In the genomic region with DNA sequence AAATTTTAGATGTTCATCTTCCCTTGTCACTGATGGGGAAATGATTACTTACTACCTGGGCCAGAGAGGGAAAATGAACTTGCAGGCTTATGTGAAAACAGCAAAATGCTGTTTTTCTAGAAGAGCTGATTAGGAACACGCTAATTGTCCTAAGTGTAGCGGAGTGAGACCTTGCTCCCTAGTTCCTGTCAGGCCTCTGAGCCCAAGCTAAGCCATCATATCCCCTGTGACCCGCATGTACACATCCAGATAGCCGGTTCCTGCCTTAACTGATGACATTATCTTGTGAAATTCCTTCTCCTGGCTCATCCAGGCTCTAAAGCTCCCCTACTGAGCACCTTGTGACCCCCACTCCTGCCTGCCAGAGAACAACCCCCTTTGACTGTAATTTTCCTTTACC, we compare ENCODE assay signal across 7 cellular contexts.
DNase-seq lines count a peak whose midpoint lies in the region; ATAC-seq and TF ChIP-seq lines count a peak whose summit lies in the region.
"Not testable (repeated sequence)": the region's sequence is repeated elsewhere in the genome, so short reads cannot be mapped to it uniquely, and the experiment has no call there.

No MANE protein-coding gene starts in this region.

- not testable (repeated sequence) for H3K27me3 ChIP-seq in OCI-LY1 (ENCODE audit: insufficient read depth, low read length)

- not testable (repeated sequence) for H3K4me3 ChIP-seq in OCI-LY1 (ENCODE audit: low read depth, low read length, poor library complexity, severe bottlenecking)

- not testable (repeated sequence) for H3K9me3 Mint-ChIP-seq in activated CD8-positive, alpha-beta memory T cell treated with anti-CD3 and anti-CD28 coated beads, Interleukin-2, amount 10 ng/mL, durations not matched to agents 7 days and 5 days (ENCODE audit: low read depth); endothelial cell (ENCODE audit: unreplicated experiment); progenitor cell of endocrine pancreas (ENCODE audit: low read depth)

- not testable (repeated sequence) for H3K9me2 ChIP-seq in OCI-LY1 (ENCODE audit: low read depth, low read length)

- DNase-seq in activated CD8-positive, alpha-beta memory T cell treated with anti-CD3 and anti-CD28 coated beads, Interleukin-2, amount 10 ng/mL, durations not matched to agents 7 days and 5 days; caudate nucleus (lab: John Stamatoyannopoulos, UW); endothelial cell (ENCODE audit: low spot score); progenitor cell of endocrine pancreas (ENCODE audit: low spot score, unreplicated experiment): not testable (repeated sequence)
- DNase-seq in medulla oblongata (ENCODE audit: extremely low spot score): peak; percentile 17

- peaks cover 28% of the 10 kb centered on the region for H3K4me1 ChIP-seq in OCI-LY1 (ENCODE audit: insufficient read depth, low read length, severe bottlenecking)

- not testable (repeated sequence) for H3K36me3 ChIP-seq in OCI-LY1 (ENCODE audit: insufficient read depth, low read length)

- not testable (repeated sequence) for H4K20me1 ChIP-seq in OCI-LY1 (ENCODE audit: insufficient read depth, low read length)

- H3K9me3 ChIP-seq in OCI-LY1 (ENCODE audit: low read length): not testable (repeated sequence)

- peak overlapping the region; percentile 51 for H3K27ac Mint-ChIP-seq in activated CD8-positive, alpha-beta memory T cell treated with anti-CD3 and anti-CD28 coated beads, Interleukin-2, amount 10 ng/mL, durations not matched to agents 7 days and 5 days
- H3K27ac Mint-ChIP-seq in endothelial cell (ENCODE audit: unreplicated experiment) (peak overlapping the region; percentile 21), progenitor cell of endocrine pancreas (peak overlapping the region; percentile 65)

- not testable (repeated sequence) for H3F3A ChIP-seq in OCI-LY1 (ENCODE audit: insufficient read depth, low read length)

- H3K36me3 Mint-ChIP-seq in activated CD8-positive, alpha-beta memory T cell treated with anti-CD3 and anti-CD28 coated beads, Interleukin-2, amount 10 ng/mL, durations not matched to agents 7 days and 5 days: peaks cover 19% of the 10 kb centered on the region
- H3K36me3 Mint-ChIP-seq in endothelial cell (ENCODE audit: low read depth, unreplicated experiment); progenitor cell of endocrine pancreas (ENCODE audit: insufficient read depth): not testable (repeated sequence)

- H2AFZ ChIP-seq in OCI-LY1 (ENCODE audit: low read length): not testable (repeated sequence)

- peaks cover 68% of the 10 kb centered on the region for H3K4me1 Mint-ChIP-seq in activated CD8-positive, alpha-beta memory T cell treated with anti-CD3 and anti-CD28 coated beads, Interleukin-2, amount 10 ng/mL, durations not matched to agents 7 days and 5 days
- H3K4me1 Mint-ChIP-seq in endothelial cell (ENCODE audit: unreplicated experiment): not testable (repeated sequence)
- H3K4me1 Mint-ChIP-seq in progenitor cell of endocrine pancreas (ENCODE audit: low read depth): peaks cover 18% of the 10 kb centered on the region

- ATAC-seq in activated CD8-positive, alpha-beta memory T cell treated with anti-CD3 and anti-CD28 coated beads, Interleukin-2, amount 10 ng/mL, durations not matched to agents 7 days and 5 days: not testable (repeated sequence)

- peak overlapping the region; percentile 51 for H3K27ac ChIP-seq in OCI-LY1 (ENCODE audit: low read depth, low read length, poor library complexity, severe bottlenecking)
- H3K27ac ChIP-seq in caudate nucleus (ENCODE audit: low read depth, low read length): peak overlapping the region; percentile 24
- peak overlapping the region; percentile 82 for H3K27ac ChIP-seq in temporal lobe (ENCODE audit: low read depth, low read length)

- H3K27me3 Mint-ChIP-seq in activated CD8-positive, alpha-beta memory T cell treated with anti-CD3 and anti-CD28 coated beads, Interleukin-2, amount 10 ng/mL, durations not matched to agents 7 days and 5 days; endothelial cell (ENCODE audit: unreplicated experiment); progenitor cell of endocrine pancreas: not testable (repeated sequence)

- CTCF ChIA-PET in activated CD8-positive, alpha-beta memory T cell treated with anti-CD3 and anti-CD28 coated beads, Interleukin-2, amount 10 ng/mL, durations not matched to agents 7 days and 5 days (lab: Charles Lee): interaction anchor here (2.5 kb wide), 1 partner anchor 83 kb away, joined by 11 read pairs; no protein-coding TSS in a partner anchor

- H3K9ac ChIP-seq in OCI-LY1 (ENCODE audit: low read length): not testable (repeated sequence)

- not testable (repeated sequence) for H3K79me2 ChIP-seq in OCI-LY1 (ENCODE audit: insufficient read depth, low read length)

- peak overlapping the region; percentile 47; the same call in 1 of the 2 replicates for H3K4me2 ChIP-seq in OCI-LY1 (ENCODE audit: low read length)

- TF ChIP-seq CTCF in OCI-LY1 (IDR thresholded peaks at IDR 0.05; ENCODE audit: low read length); endothelial cell (IDR thresholded peaks at IDR 0.05; ENCODE audit: unreplicated experiment); progenitor cell of endocrine pancreas (IDR thresholded peaks at IDR 0.05; ENCODE audit: unreplicated experiment): not testable (repeated sequence)

- H3K4me3 Mint-ChIP-seq in activated CD8-positive, alpha-beta memory T cell treated with anti-CD3 and anti-CD28 coated beads, Interleukin-2, amount 10 ng/mL, durations not matched to agents 7 days and 5 days; endothelial cell (ENCODE audit: unreplicated experiment); progenitor cell of endocrine pancreas (ENCODE audit: low read depth): not testable (repeated sequence)

Comparison
In these comparisons a context has a peak if more than half of its experiments do, and no peak if none do; other contexts are left out.
1. H3K27ac ChIP-seq: peak in every context shown above with its lines; median percentile 82 in temporal lobe; 51 in OCI-LY1; 24 in caudate nucleus.